ENCODE assay signal across 2 cellular contexts in the genomic region with DNA sequence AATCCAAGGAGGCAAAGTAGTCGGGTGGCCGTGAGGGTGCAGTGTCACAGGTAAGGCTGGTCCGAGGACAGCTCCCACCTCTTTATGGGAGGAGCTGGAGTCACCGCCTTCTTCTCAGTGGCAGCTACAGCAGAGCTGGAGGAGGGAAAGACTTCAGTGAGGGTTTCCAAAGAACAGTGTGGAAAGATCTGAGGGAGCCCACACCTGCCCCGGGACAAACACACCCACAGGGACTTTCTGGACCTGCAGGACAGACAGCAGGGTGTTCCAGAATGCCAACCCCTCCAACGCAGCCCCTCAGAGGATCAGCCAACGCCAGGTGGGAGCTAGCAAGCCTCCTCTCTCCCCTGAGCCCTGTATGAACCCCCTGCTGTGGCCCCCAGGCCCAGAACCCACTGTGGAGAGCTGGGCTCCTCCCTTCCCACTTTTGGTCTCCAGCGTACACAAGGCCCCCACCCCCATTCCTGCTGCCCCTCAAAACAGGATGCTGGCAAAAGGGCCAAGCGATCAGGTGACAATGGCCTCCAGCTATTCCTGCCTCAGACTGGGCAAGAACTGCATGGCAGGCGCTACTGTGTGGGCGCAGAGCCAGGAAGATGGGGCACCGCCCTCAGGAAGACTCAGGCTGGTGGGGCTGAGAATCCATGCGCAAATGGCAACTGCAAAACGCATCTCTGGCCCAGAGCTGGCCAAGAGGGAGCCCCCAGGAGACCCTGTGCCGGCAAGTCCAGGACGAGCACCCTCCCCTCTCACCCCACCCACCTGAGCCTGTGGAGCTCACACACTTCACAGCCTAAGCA.
TF ChIP-seq lines count a peak whose summit lies in the region.

No MANE protein-coding gene starts in this region.

TF ChIP-seq in HEK293, 187 proteins besides CTCF, POLR2A, EP300 and RAD21 (continues in another document):
- peak; percentile 27; the same call in 1 of the 2 replicates for TF ChIP-seq ZFHX2 (tag by site-specific recombination; conservative IDR thresholded peaks at IDR 0.05)
- no peak for TF ChIP-seq ZNF561 (tag by site-specific recombination; IDR thresholded peaks at IDR 0.05; ENCODE audit: borderline replicate concordance)
- no peak for TF ChIP-seq ZNF76 (tag by site-specific recombination; IDR thresholded peaks at IDR 0.05; ENCODE audit: borderline replicate concordance, low read depth)
- TF ChIP-seq, protein P1, sequence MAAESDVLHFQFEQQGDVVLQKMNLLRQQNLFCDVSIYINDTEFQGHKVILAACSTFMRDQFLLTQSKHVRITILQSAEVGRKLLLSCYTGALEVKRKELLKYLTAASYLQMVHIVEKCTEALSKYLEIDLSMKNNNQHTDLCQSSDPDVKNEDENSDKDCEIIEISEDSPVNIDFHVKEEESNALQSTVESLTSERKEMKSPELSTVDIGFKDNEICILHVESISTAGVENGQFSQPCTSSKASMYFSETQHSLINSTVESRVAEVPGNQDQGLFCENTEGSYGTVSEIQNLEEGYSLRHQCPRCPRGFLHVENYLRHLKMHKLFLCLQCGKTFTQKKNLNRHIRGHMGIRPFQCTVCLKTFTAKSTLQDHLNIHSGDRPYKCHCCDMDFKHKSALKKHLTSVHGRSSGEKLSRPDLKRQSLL (tag by site-specific recombination; IDR thresholded peaks at IDR 0.05) = no peak
- TF ChIP-seq, protein P2, sequence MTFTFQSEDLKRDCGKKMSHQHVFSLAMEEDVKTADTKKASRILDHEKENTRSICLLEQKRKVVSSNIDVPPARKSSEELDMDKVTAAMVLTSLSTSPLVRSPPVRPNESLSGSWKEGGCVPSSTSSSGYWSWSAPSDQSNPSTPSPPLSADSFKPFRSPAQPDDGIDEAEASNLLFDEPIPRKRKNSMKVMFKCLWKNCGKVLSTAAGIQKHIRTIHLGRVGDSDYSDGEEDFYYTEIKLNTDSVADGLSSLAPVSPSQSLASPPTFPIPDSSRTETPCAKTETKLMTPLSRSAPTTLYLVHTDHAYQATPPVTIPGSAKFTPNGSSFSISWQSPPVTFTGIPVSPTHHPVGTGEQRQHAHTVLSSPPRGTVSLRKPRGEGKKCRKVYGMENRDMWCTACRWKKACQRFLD (tag by site-specific recombination; IDR thresholded peaks at IDR 0.05) = no peak
- no peak for TF ChIP-seq ZNF24 (tag by site-specific recombination; IDR thresholded peaks at IDR 0.05)
- TF ChIP-seq ZNF354C (tag by site-specific recombination; IDR thresholded peaks at IDR 0.05; ENCODE audit: borderline replicate concordance, low read depth) = no peak
- TF ChIP-seq KLF1 (tag by site-specific recombination; IDR thresholded peaks at IDR 0.05) = peak; percentile 72
- 0 out of 2 replicates have a peak, but pooled peaks have one; percentile 22 for TF ChIP-seq SP7 (tag by site-specific recombination; IDR thresholded peaks at IDR 0.05)
- no peak for TF ChIP-seq ZNF596 (tag by site-specific recombination; IDR thresholded peaks at IDR 0.05)
- TF ChIP-seq, protein P3, sequence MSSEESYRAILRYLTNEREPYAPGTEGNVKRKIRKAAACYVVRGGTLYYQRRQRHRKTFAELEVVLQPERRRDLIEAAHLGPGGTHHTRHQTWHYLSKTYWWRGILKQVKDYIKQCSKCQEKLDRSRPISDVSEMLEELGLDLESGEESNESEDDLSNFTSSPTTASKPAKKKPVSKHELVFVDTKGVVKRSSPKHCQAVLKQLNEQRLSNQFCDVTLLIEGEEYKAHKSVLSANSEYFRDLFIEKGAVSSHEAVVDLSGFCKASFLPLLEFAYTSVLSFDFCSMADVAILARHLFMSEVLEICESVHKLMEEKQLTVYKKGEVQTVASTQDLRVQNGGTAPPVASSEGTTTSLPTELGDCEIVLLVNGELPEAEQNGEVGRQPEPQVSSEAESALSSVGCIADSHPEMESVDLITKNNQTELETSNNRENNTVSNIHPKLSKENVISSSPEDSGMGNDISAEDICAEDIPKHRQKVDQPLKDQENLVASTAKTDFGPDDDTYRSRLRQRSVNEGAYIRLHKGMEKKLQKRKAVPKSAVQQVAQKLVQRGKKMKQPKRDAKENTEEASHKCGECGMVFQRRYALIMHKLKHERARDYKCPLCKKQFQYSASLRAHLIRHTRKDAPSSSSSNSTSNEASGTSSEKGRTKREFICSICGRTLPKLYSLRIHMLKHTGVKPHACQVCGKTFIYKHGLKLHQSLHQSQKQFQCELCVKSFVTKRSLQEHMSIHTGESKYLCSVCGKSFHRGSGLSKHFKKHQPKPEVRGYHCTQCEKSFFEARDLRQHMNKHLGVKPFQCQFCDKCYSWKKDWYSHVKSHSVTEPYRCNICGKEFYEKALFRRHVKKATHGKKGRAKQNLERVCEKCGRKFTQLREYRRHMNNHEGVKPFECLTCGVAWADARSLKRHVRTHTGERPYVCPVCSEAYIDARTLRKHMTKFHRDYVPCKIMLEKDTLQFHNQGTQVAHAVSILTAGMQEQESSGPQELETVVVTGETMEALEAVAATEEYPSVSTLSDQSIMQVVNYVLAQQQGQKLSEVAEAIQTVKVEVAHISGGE (tag by site-specific recombination; conservative IDR thresholded peaks at IDR 0.05; ENCODE audit: low read depth) = no peak
- no peak for TF ChIP-seq ZFP69B (tag by site-specific recombination; IDR thresholded peaks at IDR 0.05)
- TF ChIP-seq ZNF266 (tag by site-specific recombination; IDR thresholded peaks at IDR 0.05; ENCODE audit: low read depth) = no peak
- TF ChIP-seq ZNF214 (tag by site-specific recombination; IDR thresholded peaks at IDR 0.05; ENCODE audit: borderline replicate concordance) = no peak
- TF ChIP-seq ZNF555 (tag by site-specific recombination; conservative IDR thresholded peaks at IDR 0.05) = no peak
- no peak for TF ChIP-seq HOXC10 (CRISPR knock-in tag; IDR thresholded peaks at IDR 0.05)
- TF ChIP-seq BCL11A (tag by site-specific recombination; IDR thresholded peaks at IDR 0.05; ENCODE audit: low read depth) = no peak

TF ChIP-seq in HepG2, 621 proteins besides CTCF, POLR2A, EP300 and RAD21:
- TF ChIP-seq JARID2 (CRISPR knock-in tag; IDR thresholded peaks at IDR 0.05; ENCODE audit: insufficient replicate concordance) = no peak
- TF ChIP-seq AGO2 (optimal IDR thresholded peaks at IDR 0.05; ENCODE audit: low read depth, low read length) = peak; percentile 65
- TF ChIP-seq YY1 (IDR thresholded peaks at IDR 0.05; ENCODE audit: insufficient read depth, insufficient replicate concordance, low read depth, low read length) = no peak
